Comparison of ENCODE assay signal across 10 cellular contexts in genomic region chr3:19213608-19214220, GRCh38.
DNase-seq lines count a peak whose midpoint lies in the region; ATAC-seq and TF ChIP-seq lines count a peak whose summit lies in the region.
"Had no signal": no experiment of that assay in that cellular context is flagged by ENCODE, and none has a peak within 500 bp of the region (broad histone marks: within the 10 kb centered on the region; RNA-seq: fewer than 3 reads in every experiment).

No MANE protein-coding gene starts in this region.

- no peaks in the 10 kb centered on the region for H3K79me2 ChIP-seq in DND-41 (ENCODE audit: insufficient read depth, low read length)

- H3K9me3 ChIP-seq in DND-41 (ENCODE audit: insufficient read depth, low read length, severe bottlenecking) (no peaks in the 10 kb centered on the region), NT2/D1 (ENCODE audit: insufficient read depth, low read length) (no peaks in the 10 kb centered on the region)

- H3K4me1 Mint-ChIP-seq in activated T-helper 2 cell treated with anti-CD3 and anti-CD28 coated beads, Interferon-gamma antibody, Interleukin-2, Interleukin-4, amounts not matched to agents 10 μg/mL and 5 μg/mL and 100 μg/mL, durations not matched to agents 14 hours and 24 hours and 36 hours (ENCODE audit: low read depth): no peaks in the 10 kb centered on the region

- no peak overlapping the region for H3K27ac Mint-ChIP-seq in activated T-helper 2 cell treated with anti-CD3 and anti-CD28 coated beads, Interferon-gamma antibody, Interleukin-2, Interleukin-4, amounts not matched to agents 10 μg/mL and 5 μg/mL and 100 μg/mL, durations not matched to agents 14 hours and 24 hours and 36 hours

- H3K27me3 ChIP-seq in DND-41 (ENCODE audit: insufficient read depth, low read length, poor library complexity) (no peaks in the 10 kb centered on the region), NT2/D1 (ENCODE audit: insufficient read depth, insufficient read length) (no peaks in the 10 kb centered on the region)
- H3K27me3 ChIP-seq: foreskin keratinocyte had no signal

- H2AFZ ChIP-seq in DND-41 (ENCODE audit: low read depth, low read length): no peak overlapping the region

- H3K27ac ChIP-seq in DND-41 (ENCODE audit: low read length): no peak overlapping the region
- H3K27ac ChIP-seq: foreskin keratinocyte had no signal

- intact Hi-C loops in posterior vena cava (cut with DNase I): no loop called here
- intact Hi-C loops in activated T-helper 2 cell treated with anti-CD3 and anti-CD28 coated beads, Interferon-gamma antibody, Interleukin-2, Interleukin-4, amounts not matched to agents 10 μg/mL and 5 μg/mL and 100 μg/mL, durations not matched to agents 14 hours and 24 hours and 36 hours (cut with micrococcal nuclease): no loop called here

- no peak overlapping the region for H3K4me2 ChIP-seq in DND-41 (ENCODE audit: insufficient read depth, low read length)

- H3K36me3 Mint-ChIP-seq in activated T-helper 2 cell treated with anti-CD3 and anti-CD28 coated beads, Interferon-gamma antibody, Interleukin-2, Interleukin-4, amounts not matched to agents 10 μg/mL and 5 μg/mL and 100 μg/mL, durations not matched to agents 14 hours and 24 hours and 36 hours (ENCODE audit: low read depth): no peaks in the 10 kb centered on the region

- H3K4me1 ChIP-seq in DND-41 (ENCODE audit: insufficient read depth, low read length): no peaks in the 10 kb centered on the region
- no peaks in the 10 kb centered on the region for H3K4me1 ChIP-seq in NT2/D1 (ENCODE audit: insufficient read depth, insufficient read length)
- H3K4me1 ChIP-seq: foreskin keratinocyte had no signal

- no peak overlapping the region for H3K4me3 Mint-ChIP-seq in activated T-helper 2 cell treated with anti-CD3 and anti-CD28 coated beads, Interferon-gamma antibody, Interleukin-2, Interleukin-4, amounts not matched to agents 10 μg/mL and 5 μg/mL and 100 μg/mL, durations not matched to agents 14 hours and 24 hours and 36 hours (ENCODE audit: low read depth)

- H4K20me1 ChIP-seq in DND-41 (ENCODE audit: insufficient read depth, low read length): no peaks in the 10 kb centered on the region

- H3K27me3 Mint-ChIP-seq in activated T-helper 2 cell treated with anti-CD3 and anti-CD28 coated beads, Interferon-gamma antibody, Interleukin-2, Interleukin-4, amounts not matched to agents 10 μg/mL and 5 μg/mL and 100 μg/mL, durations not matched to agents 14 hours and 24 hours and 36 hours (ENCODE audit: low read depth): no peaks in the 10 kb centered on the region

- peak; percentile 32 for TF ChIP-seq CTCF in DND-41 (IDR thresholded peaks at IDR 0.05; ENCODE audit: borderline replicate concordance, extremely low read depth, low read length, poor library complexity, severe bottlenecking)

- ATAC-seq in DND-41 (ENCODE audit: insufficient read depth, low read depth): no peak
- ATAC-seq in GM19351 (IDR thresholded peaks at IDR 0.05; ENCODE audit: unreplicated experiment): peak; percentile 66
- no peak for ATAC-seq in HG03354 (IDR thresholded peaks at IDR 0.05; ENCODE audit: poor library complexity, severe bottlenecking, unreplicated experiment)
- ATAC-seq: foreskin keratinocyte had no signal

- H3K4me3 ChIP-seq in DND-41 (ENCODE audit: low read depth in 1 of 2, low read length in 2 of 2) (no peak overlapping the region), NT2/D1 (ENCODE audit: insufficient read length, low read depth) (no peak overlapping the region)

- no peak overlapping the region for H3K9ac ChIP-seq in DND-41 (ENCODE audit: low read depth, low read length)
- H3K9ac ChIP-seq in NT2/D1 (ENCODE audit: insufficient read length, low read depth): no peak overlapping the region

- no peaks in the 10 kb centered on the region for H3K9me3 Mint-ChIP-seq in activated T-helper 2 cell treated with anti-CD3 and anti-CD28 coated beads, Interferon-gamma antibody, Interleukin-2, Interleukin-4, amounts not matched to agents 10 μg/mL and 5 μg/mL and 100 μg/mL, durations not matched to agents 14 hours and 24 hours and 36 hours

- no peaks in the 10 kb centered on the region for H3K36me3 ChIP-seq in DND-41 (ENCODE audit: insufficient read depth, low read length)
- H3K36me3 ChIP-seq in NT2/D1 (ENCODE audit: insufficient read depth, insufficient read length, low read length): no peaks in the 10 kb centered on the region

- DNase-seq in DND-41 (no peak), NT2/D1 (ENCODE audit: low read depth, low spot score) (peak; percentile 43), inferior parietal cortex (ENCODE audit: extremely low spot score) (peak; percentile 68), NCI-H345 treated with DMSO at 0.1 percent for 48 hours (lab: John Stamatoyannopoulos, UW; ENCODE audit: unreplicated experiment) (no peak), posterior vena cava (ENCODE audit: low spot score) (no peak)
- DNase-seq in activated T-helper 2 cell treated with anti-CD3 and anti-CD28 coated beads, Interferon-gamma antibody, Interleukin-2, Interleukin-4, amounts not matched to agents 10 μg/mL and 5 μg/mL and 100 μg/mL, durations not matched to agents 14 hours and 24 hours and 36 hours (ENCODE audit: low spot score): no peak
- DNase-seq: foreskin keratinocyte, NCI-H774 had no signal

Comparison
In these comparisons a context has a peak if more than half of its experiments do, and no peak if none do; other contexts are left out.
1. DNase-seq: peak in NT2/D1 (single experiment) and inferior parietal cortex (single experiment); none in DND-41 (single experiment), NCI-H345 treated with DMSO at 0.1 percent for 48 hours (single experiment), posterior vena cava (single experiment) and activated T-helper 2 cell treated with anti-CD3 and anti-CD28 coated beads, Interferon-gamma antibody, Interleukin-2, Interleukin-4, amounts not matched to agents 10 μg/mL and 5 μg/mL and 100 μg/mL, durations not matched to agents 14 hours and 24 hours and 36 hours (single experiment).